Comparison of ENCODE assay signal across 8 cellular contexts in the genomic region with DNA sequence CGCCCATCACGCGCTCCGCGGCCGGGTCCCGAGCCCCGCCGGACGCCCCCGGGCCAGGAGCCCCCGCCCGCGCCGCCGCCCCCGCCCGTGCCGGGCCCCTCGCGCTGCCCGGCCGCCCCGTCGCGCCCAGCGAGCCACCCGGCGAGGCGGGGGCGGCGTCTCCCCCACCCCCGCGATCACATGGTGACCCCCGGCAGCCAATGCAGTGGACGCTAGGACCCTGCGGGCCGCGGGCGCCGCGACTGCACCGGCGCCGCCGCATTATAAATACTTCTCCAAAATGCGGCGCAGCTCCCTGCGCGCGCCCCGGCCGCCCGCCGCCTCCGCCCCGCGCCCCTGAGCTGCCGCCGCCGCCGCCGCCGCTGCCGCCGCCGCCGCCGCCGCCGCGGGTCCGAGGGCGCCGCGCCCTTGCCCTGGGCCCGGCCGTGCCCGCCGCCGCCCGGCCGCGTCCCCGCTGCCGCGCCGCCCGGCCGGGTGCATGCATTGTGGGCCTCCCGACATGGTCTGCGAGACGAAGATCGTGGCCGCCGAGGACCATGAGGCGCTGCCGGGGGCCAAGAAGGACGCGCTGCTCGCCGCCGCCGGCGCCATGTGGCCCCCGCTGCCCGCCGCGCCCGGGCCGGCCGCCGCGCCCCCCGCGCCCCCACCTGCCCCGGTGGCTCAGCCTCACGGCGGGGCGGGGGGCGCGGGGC. TPM values are rescaled to one million over a fixed set of nuclear protein-coding genes. Genes with fewer than 3 reads are reported as not detected.
DNase-seq lines count a peak whose midpoint lies in the region; ATAC-seq and TF ChIP-seq lines count a peak whose summit lies in the region.

TSS of gene NAT8L (plus strand) at position 294 of the 692 bp plus-strand sequence. CDS start at position 479, 185 bp downstream.

- no peak for TF ChIP-seq POLR2A in tibial nerve (IDR thresholded peaks at IDR 0.05)

- H3K27me3 ChIP-seq in tibial nerve, result peaks cover 0 to 57% of the 10 kb centered on the region in 2 donors

- H3K36me3 ChIP-seq in tibial nerve, result no peaks in the 10 kb centered on the region

- WGBS in tibial nerve, 2 donors, result 0% methylated on average over 2 to 4 of the region's 122 CpGs

- peaks cover 0 to 33% (median 5%) of the 10 kb centered on the region in 4 donors for H3K4me1 ChIP-seq in tibial nerve

- peak within 1 kb of the TSS; percentile 20 for H3K4me3 ChIP-seq in choroid plexus epithelial cell (ENCODE audit: low read depth, low read length)
- peak within 1 kb of the TSS; percentile 15 to 63 (median 26) for H3K4me3 ChIP-seq in tibial nerve

- DNase-seq in activated naive CD4-positive, alpha-beta T cell treated with Interleukin-2 at 50 U/mL for 16 hours, result peak; percentile 18
- DNase-seq in activated naive CD4-positive, alpha-beta T cell (lab: John Stamatoyannopoulos, UW), result no peak
- DNase-seq in NOMO-1 treated with DMSO at 0.1 percent for 48 hours (lab: John Stamatoyannopoulos, UW; ENCODE audit: unreplicated experiment), result peak; percentile 62
- no peak for DNase-seq in choroid plexus epithelial cell (ENCODE audit: low read depth)
- peak; percentile 88 for DNase-seq in medulla oblongata (ENCODE audit: extremely low spot score)
- DNase-seq in tibial nerve (ENCODE audit: low spot score in 2 of 2), result no peak
- DNase-seq in cortex of kidney (lab: John Stamatoyannopoulos, UW), result no peak

- TF ChIP-seq EP300 in tibial nerve (IDR thresholded peaks at IDR 0.05), result no peak

- no peak for ATAC-seq in HG03442 (IDR thresholded peaks at IDR 0.05; ENCODE audit: unreplicated experiment)

- peak within 1 kb of the TSS in 1 of 4 donors; percentile 63 for H3K27ac ChIP-seq in tibial nerve

- H3K9me3 ChIP-seq in tibial nerve, result no peaks in the 10 kb centered on the region

- TF ChIP-seq CTCF in choroid plexus epithelial cell (conservative IDR thresholded peaks at IDR 0.05; ENCODE audit: low read depth, low read length), result no peak
- no peak for TF ChIP-seq CTCF in tibial nerve (IDR thresholded peaks at IDR 0.05)

RNA-seq across cellular contexts. Expression of gene NAT8L, which starts in this region (rescaled TPM):
- 10 to 100 TPM in 1 of 4 donors, 1 to 10 TPM in 3; 1.8 to 11.1 (median 5.6) TPM for total RNA-seq in tibial nerve

Comparison
In these comparisons a context has a peak if more than half of its experiments do, and no peak if none do; other contexts are left out.
1. DNase-seq: peak in activated naive CD4-positive, alpha-beta T cell treated with Interleukin-2 at 50 U/mL for 16 hours (single experiment), NOMO-1 treated with DMSO at 0.1 percent for 48 hours (single experiment) and medulla oblongata (single experiment); none in activated naive CD4-positive, alpha-beta T cell (0 of 4), choroid plexus epithelial cell (single experiment), tibial nerve (0 of 2) and cortex of kidney (single experiment).